29 cellular contexts compared by ENCODE assay signal in genomic region chr17:39934324-39934723, GRCh38. TPM values are rescaled to one million over a fixed set of nuclear protein-coding genes. Genes with fewer than 3 reads are reported as not detected.
DNase-seq lines count a peak whose midpoint lies in the region; ATAC-seq and TF ChIP-seq lines count a peak whose summit lies in the region.
"Had no signal": no experiment of that assay in that cellular context is flagged by ENCODE, and none has a peak within 500 bp of the region (broad histone marks: within the 10 kb centered on the region; RNA-seq: fewer than 3 reads in every experiment).

No MANE protein-coding gene starts in this region.

- H3K27ac ChIP-seq in BLaER1 treated with 17β-estradiol and CSF1 and Interleukin-3, amounts not matched to agents 10 nM and 100 nM: peak overlapping the region in 7 of 11 experiments; percentile 7 to 85 (median 78); a peak in 13 of 22 replicates
- H3K27ac ChIP-seq: SK-N-MC had no signal

- H3K36me3 ChIP-seq in BLaER1 treated with 17β-estradiol and CSF1 and Interleukin-3, amounts not matched to agents 10 nM and 100 nM: no peaks in the 10 kb centered on the region
- H3K36me3 ChIP-seq: BE2C, HAP-1 had no signal

- no peak overlapping the region for H3K4me3 Mint-ChIP-seq in activated CD4-positive, alpha-beta memory T cell treated with anti-CD3 and anti-CD28 coated beads for 36 hours
- no peak overlapping the region for H3K4me3 Mint-ChIP-seq in activated CD4-positive, alpha-beta memory T cell treated with anti-CD3 and anti-CD28 coated beads, Interleukin-2, amount 10 ng/mL, durations not matched to agents 7 days and 5 days
- no peak overlapping the region for H3K4me3 Mint-ChIP-seq in neural crest cell
- H3K4me3 Mint-ChIP-seq: CD4-positive, alpha-beta T cell; HFFc6 had no signal

- H3K4me2 ChIP-seq in BLaER1 treated with 17β-estradiol and CSF1 and Interleukin-3, amounts not matched to agents 10 nM and 100 nM: peak overlapping the region; percentile 54 to 85 (median 78); a peak in 20 of 22 replicates

- no peak for DNase-seq in activated CD4-positive, alpha-beta memory T cell treated with anti-CD3 and anti-CD28 coated beads for 36 hours
- no peak for DNase-seq in activated CD4-positive, alpha-beta memory T cell treated with anti-CD3 and anti-CD28 coated beads, Interleukin-2, amount 10 ng/mL, durations not matched to agents 7 days and 5 days
- DNase-seq in left lobe of liver (ENCODE audit: low spot score) (no peak), neural crest cell (ENCODE audit: low read depth, low spot score) (no peak), CD1c-positive myeloid dendritic cell (ENCODE audit: extremely low spot score) (no peak), HT-29 (ENCODE audit: low spot score) (no peak)
- DNase-seq: 8988T; ACHN; BE2C; CD4-positive, alpha-beta T cell; DMS53; GOT3; HFFc6; Karpas-422; NCI-H1092 treated with DMSO at 0.1 percent for 48 hours; NCI-H1436; NCI-H187; NCI-H2081 treated with DMSO at 0.1 percent for 48 hours; NCI-H2171; NCI-H345; NCI-H510A treated with DMSO at 0.1 percent for 48 hours; SIG-M5 had no signal

- H3K9ac ChIP-seq in BLaER1 treated with 17β-estradiol and CSF1 and Interleukin-3, amounts not matched to agents 10 nM and 100 nM: peak overlapping the region in 8 of 11 experiments; percentile 14 to 71 (median 60); a peak in 11 of 22 replicates

- H3K27ac Mint-ChIP-seq in activated CD4-positive, alpha-beta memory T cell treated with anti-CD3 and anti-CD28 coated beads for 36 hours: peak overlapping the region; percentile 20
- no peak overlapping the region for H3K27ac Mint-ChIP-seq in activated CD4-positive, alpha-beta memory T cell treated with anti-CD3 and anti-CD28 coated beads, Interleukin-2, amount 10 ng/mL, durations not matched to agents 7 days and 5 days
- H3K27ac Mint-ChIP-seq in neural crest cell (ENCODE audit: unreplicated experiment): peak overlapping the region; percentile 58
- H3K27ac Mint-ChIP-seq: CD4-positive, alpha-beta T cell; HFFc6 had no signal

- no peak overlapping the region for H3K4me3 ChIP-seq in BLaER1 treated with 17β-estradiol and CSF1 and Interleukin-3, amounts not matched to agents 10 nM and 100 nM
- H3K4me3 ChIP-seq: HAP-1, SK-N-MC had no signal

- peaks cover 0 to 4% (median 0%) of the 10 kb centered on the region in 11 experiments; a peak in 1 of 22 replicates for H3K9me3 ChIP-seq in BLaER1 treated with 17β-estradiol and CSF1 and Interleukin-3, amounts not matched to agents 10 nM and 100 nM (replicated peaks in 1 of 11)
- H3K9me3 ChIP-seq: BE2C, HAP-1 had no signal

- peaks cover 2% of the 10 kb centered on the region for H3K27me3 Mint-ChIP-seq in activated CD4-positive, alpha-beta memory T cell treated with anti-CD3 and anti-CD28 coated beads for 36 hours
- no peaks in the 10 kb centered on the region for H3K27me3 Mint-ChIP-seq in activated CD4-positive, alpha-beta memory T cell treated with anti-CD3 and anti-CD28 coated beads, Interleukin-2, amount 10 ng/mL, durations not matched to agents 7 days and 5 days
- no peaks in the 10 kb centered on the region for H3K27me3 Mint-ChIP-seq in neural crest cell (ENCODE audit: low read depth)
- H3K27me3 Mint-ChIP-seq: CD4-positive, alpha-beta T cell had no signal

- POLR2A ChIA-PET in activated CD4-positive, alpha-beta memory T cell treated with anti-CD3 and anti-CD28 coated beads for 36 hours (lab: Charles Lee): no interaction called here
- POLR2A ChIA-PET in activated CD4-positive, alpha-beta memory T cell treated with anti-CD3 and anti-CD28 coated beads, Interleukin-2, amount 10 ng/mL, durations not matched to agents 7 days and 5 days (lab: Charles Lee): no interaction called here

- no peaks in the 10 kb centered on the region for H4K20me1 ChIP-seq in BLaER1 treated with 17β-estradiol and CSF1 and Interleukin-3, amounts not matched to agents 10 nM and 100 nM

- TF ChIP-seq CTCF in neural crest cell (conservative IDR thresholded peaks at IDR 0.05): no peak

- peaks cover 30 to 83% (median 76%) of the 10 kb centered on the region in 10 experiments for H3K4me1 ChIP-seq in BLaER1 treated with 17β-estradiol and CSF1 and Interleukin-3, amounts not matched to agents 10 nM and 100 nM
- H3K4me1 ChIP-seq: BE2C, HAP-1 had no signal

- no peaks in the 10 kb centered on the region for H3K9me3 Mint-ChIP-seq in activated CD4-positive, alpha-beta memory T cell treated with anti-CD3 and anti-CD28 coated beads for 36 hours
- H3K9me3 Mint-ChIP-seq in activated CD4-positive, alpha-beta memory T cell treated with anti-CD3 and anti-CD28 coated beads, Interleukin-2, amount 10 ng/mL, durations not matched to agents 7 days and 5 days: no peaks in the 10 kb centered on the region
- H3K9me3 Mint-ChIP-seq in neural crest cell: no peaks in the 10 kb centered on the region
- H3K9me3 Mint-ChIP-seq: CD4-positive, alpha-beta T cell; HFFc6 had no signal

- peak; percentile 89 for ATAC-seq in left lobe of liver
- ATAC-seq in GM19023 (IDR thresholded peaks at IDR 0.05; ENCODE audit: unreplicated experiment): no peak

- no peaks in the 10 kb centered on the region for H3K27me3 ChIP-seq in BLaER1 treated with 17β-estradiol and CSF1 and Interleukin-3, amounts not matched to agents 10 nM and 100 nM
- H3K27me3 ChIP-seq: BE2C had no signal

- H3K36me3 Mint-ChIP-seq in activated CD4-positive, alpha-beta memory T cell treated with anti-CD3 and anti-CD28 coated beads for 36 hours: no peaks in the 10 kb centered on the region
- no peaks in the 10 kb centered on the region for H3K36me3 Mint-ChIP-seq in activated CD4-positive, alpha-beta memory T cell treated with anti-CD3 and anti-CD28 coated beads, Interleukin-2, amount 10 ng/mL, durations not matched to agents 7 days and 5 days (ENCODE audit: low read depth)
- no peaks in the 10 kb centered on the region for H3K36me3 Mint-ChIP-seq in neural crest cell (ENCODE audit: low read depth)

- intact Hi-C loops in activated CD4-positive, alpha-beta memory T cell treated with anti-CD3 and anti-CD28 coated beads for 36 hours (cut with micrococcal nuclease): no loop called here

- peaks cover 7% of the 10 kb centered on the region for H3K4me1 Mint-ChIP-seq in activated CD4-positive, alpha-beta memory T cell treated with anti-CD3 and anti-CD28 coated beads for 36 hours (ENCODE audit: low read depth)
- peaks cover 8% of the 10 kb centered on the region for H3K4me1 Mint-ChIP-seq in activated CD4-positive, alpha-beta memory T cell treated with anti-CD3 and anti-CD28 coated beads, Interleukin-2, amount 10 ng/mL, durations not matched to agents 7 days and 5 days
- H3K4me1 Mint-ChIP-seq in neural crest cell: peaks cover 14% of the 10 kb centered on the region

- CTCF ChIA-PET in activated CD4-positive, alpha-beta memory T cell treated with anti-CD3 and anti-CD28 coated beads for 36 hours (lab: Charles Lee): no interaction called here
- CTCF ChIA-PET in activated CD4-positive, alpha-beta memory T cell treated with anti-CD3 and anti-CD28 coated beads, Interleukin-2, amount 10 ng/mL, durations not matched to agents 7 days and 5 days (lab: Charles Lee): no interaction called here

RNA-seq across cellular contexts. Expression of gene LRRC3C, which starts 6.8 kb away (rescaled TPM):
- not detected for total RNA-seq in activated CD4-positive, alpha-beta memory T cell treated with anti-CD3 and anti-CD28 coated beads for 36 hours
- not detected for total RNA-seq in activated CD4-positive, alpha-beta memory T cell treated with anti-CD3 and anti-CD28 coated beads, Interleukin-2, amount 10 ng/mL, durations not matched to agents 7 days and 5 days
- not detected for total RNA-seq in left lobe of liver
- not detected in 2 replicates for total RNA-seq in neural crest cell
- total RNA-seq in HT-29 (2014; rRNA removed; shearing (Covaris generic)): not detected in 2 replicates
- total RNA-seq: CD4-positive, alpha-beta T cell; Daoy; G401; HFFc6; M059J had no signal

RNA-seq across cellular contexts. Expression of gene ORMDL3, which starts 6.9 kb away (rescaled TPM):
- 10 to 100 TPM; 53.7 to 58.3 TPM for total RNA-seq in activated CD4-positive, alpha-beta memory T cell treated with anti-CD3 and anti-CD28 coated beads for 36 hours
- total RNA-seq in activated CD4-positive, alpha-beta memory T cell treated with anti-CD3 and anti-CD28 coated beads, Interleukin-2, amount 10 ng/mL, durations not matched to agents 7 days and 5 days: 100 to 1,000 TPM; 104 to 111 TPM
- total RNA-seq in left lobe of liver (159 TPM), neural crest cell (42.2 and 47.8 TPM in 2 replicates)
- 61.0 and 66.7 TPM in 2 replicates for total RNA-seq in HT-29 (2014; rRNA removed; shearing (Covaris generic))

RNA-seq across cellular contexts. Expression of gene GSDMB, which starts 15.9 kb away (rescaled TPM):
- total RNA-seq in activated CD4-positive, alpha-beta memory T cell treated with anti-CD3 and anti-CD28 coated beads for 36 hours: 10 to 100 TPM; 26.4 to 30.2 TPM
- total RNA-seq in activated CD4-positive, alpha-beta memory T cell treated with anti-CD3 and anti-CD28 coated beads, Interleukin-2, amount 10 ng/mL, durations not matched to agents 7 days and 5 days: 10 to 100 TPM; 41.2 to 41.4 TPM
- 32.2 TPM for total RNA-seq in left lobe of liver
- total RNA-seq in neural crest cell: 7.9 and 8.8 TPM in 2 replicates
- total RNA-seq in HT-29 (2014; rRNA removed; shearing (Covaris generic)): 5.5 and 5.8 TPM in 2 replicates

RNA-seq across cellular contexts. Expression of gene GSDMA, which starts 28.5 kb away (rescaled TPM):
- total RNA-seq in activated CD4-positive, alpha-beta memory T cell treated with anti-CD3 and anti-CD28 coated beads for 36 hours: under 1 TPM; 0.64 to 0.87 TPM
- under 1 TPM; 0.33 to 0.78 TPM for total RNA-seq in activated CD4-positive, alpha-beta memory T cell treated with anti-CD3 and anti-CD28 coated beads, Interleukin-2, amount 10 ng/mL, durations not matched to agents 7 days and 5 days
- total RNA-seq in left lobe of liver (not detected), neural crest cell (not detected in 2 replicates)
- not detected in 2 replicates for total RNA-seq in HT-29 (2014; rRNA removed; shearing (Covaris generic))
- total RNA-seq: Daoy, G401, M059J had no signal

RNA-seq across cellular contexts. Expression of gene PSMD3, which starts 46.3 kb away (rescaled TPM):
- 100 to 1,000 TPM; 120 to 124 TPM for total RNA-seq in activated CD4-positive, alpha-beta memory T cell treated with anti-CD3 and anti-CD28 coated beads for 36 hours
- 10 to 100 TPM; 90.3 to 92.2 TPM for total RNA-seq in activated CD4-positive, alpha-beta memory T cell treated with anti-CD3 and anti-CD28 coated beads, Interleukin-2, amount 10 ng/mL, durations not matched to agents 7 days and 5 days
- 52.4 TPM for total RNA-seq in left lobe of liver
- 157 and 158 TPM in 2 replicates for total RNA-seq in neural crest cell
- 236 and 240 TPM in 2 replicates for total RNA-seq in HT-29 (2014; rRNA removed; shearing (Covaris generic))
